Comparison of ENCODE assay signal across 17 cellular contexts in genomic region chr10:106577266-106577665, GRCh38.
DNase-seq lines count a peak whose midpoint lies in the region; ATAC-seq and TF ChIP-seq lines count a peak whose summit lies in the region.
"Had no signal": no experiment of that assay in that cellular context is flagged by ENCODE, and none has a peak within 500 bp of the region (broad histone marks: within the 10 kb centered on the region; RNA-seq: fewer than 3 reads in every experiment).

No MANE protein-coding gene starts in this region.

- ATAC-seq in activated T-cell treated with anti-CD3 and anti-CD28 coated beads, Interleukin-2, amount 50 U/mL, for 72 hours (replicated peaks in 1 of 2) = no peak
- no peak for ATAC-seq in GM19467 (IDR thresholded peaks at IDR 0.05; ENCODE audit: unreplicated experiment)
- ATAC-seq in HG03139 (IDR thresholded peaks at IDR 0.05; ENCODE audit: unreplicated experiment) = no peak

- POLR2A ChIA-PET in RWPE1 (lab: Yijun Ruan, JAX; ENCODE audit: low non-redundant PET) = no interaction called here
- POLR2A ChIA-PET in activated CD4-positive, alpha-beta memory T cell treated with anti-CD3 and anti-CD28 coated beads for 36 hours (lab: Charles Lee) = no interaction called here

- peak overlapping the region; percentile 79 for H3K27ac Mint-ChIP-seq in progenitor cell of endocrine pancreas
- H3K27ac Mint-ChIP-seq in activated CD4-positive, alpha-beta memory T cell treated with anti-CD3 and anti-CD28 coated beads for 36 hours = no peak overlapping the region
- H3K27ac Mint-ChIP-seq in activated T-cell treated with anti-CD3 and anti-CD28 coated beads, Interleukin-2, amount 50 U/mL, for 72 hours = no peak overlapping the region
- H3K27ac Mint-ChIP-seq: activated CD4-positive, alpha-beta T cell treated with anti-CD3 and anti-CD28 coated beads, Interleukin-2, amount 10 ng/mL, durations not matched to agents 24 days and 14 days; memory B cell; T-helper 1 cell treated with Interleukin-12 subunit alpha and Interleukin-12 subunit beta and Interleukin-4 antibody, amounts not matched to agents 30 μg/mL and 1 μg/mL, for 36 hours had no signal

- H3K4me3 ChIP-seq in epithelial cell of esophagus (ENCODE audit: low read length) = no peak overlapping the region
- H3K4me3 ChIP-seq: PC-9, thoracic aorta had no signal

- no peak overlapping the region for H3K4me3 Mint-ChIP-seq in progenitor cell of endocrine pancreas (ENCODE audit: low read depth)
- H3K4me3 Mint-ChIP-seq in activated CD4-positive, alpha-beta memory T cell treated with anti-CD3 and anti-CD28 coated beads for 36 hours = no peak overlapping the region
- no peak overlapping the region for H3K4me3 Mint-ChIP-seq in activated T-cell treated with anti-CD3 and anti-CD28 coated beads, Interleukin-2, amount 50 U/mL, for 72 hours
- H3K4me3 Mint-ChIP-seq: activated CD4-positive, alpha-beta T cell treated with anti-CD3 and anti-CD28 coated beads, Interleukin-2, amount 10 ng/mL, durations not matched to agents 24 days and 14 days; memory B cell; T-helper 1 cell treated with Interleukin-12 subunit alpha and Interleukin-12 subunit beta and Interleukin-4 antibody, amounts not matched to agents 30 μg/mL and 1 μg/mL, for 36 hours had no signal

- H3K27me3 Mint-ChIP-seq in progenitor cell of endocrine pancreas = no peaks in the 10 kb centered on the region
- H3K27me3 Mint-ChIP-seq in activated CD4-positive, alpha-beta memory T cell treated with anti-CD3 and anti-CD28 coated beads for 36 hours = no peaks in the 10 kb centered on the region
- no peaks in the 10 kb centered on the region for H3K27me3 Mint-ChIP-seq in activated T-cell treated with anti-CD3 and anti-CD28 coated beads, Interleukin-2, amount 50 U/mL, for 72 hours (ENCODE audit: low read depth)
- H3K27me3 Mint-ChIP-seq: activated CD4-positive, alpha-beta T cell treated with anti-CD3 and anti-CD28 coated beads, Interleukin-2, amount 10 ng/mL, durations not matched to agents 24 days and 14 days; memory B cell had no signal

- no peak overlapping the region for H3K27ac ChIP-seq in RWPE1
- H3K27ac ChIP-seq: PC-9, thoracic aorta had no signal

- CTCF ChIA-PET in RWPE1 (lab: Yijun Ruan, JAX) = interaction anchor here (0.7 kb wide), 1 partner anchor 215 kb away, joined by 5 read pairs; no protein-coding TSS in a partner anchor
- CTCF ChIA-PET in activated CD4-positive, alpha-beta memory T cell treated with anti-CD3 and anti-CD28 coated beads for 36 hours (lab: Charles Lee) = no interaction called here

- H3K4me1 Mint-ChIP-seq in progenitor cell of endocrine pancreas (ENCODE audit: low read depth) = peaks cover 7% of the 10 kb centered on the region
- no peaks in the 10 kb centered on the region for H3K4me1 Mint-ChIP-seq in activated CD4-positive, alpha-beta memory T cell treated with anti-CD3 and anti-CD28 coated beads for 36 hours (ENCODE audit: low read depth)
- no peaks in the 10 kb centered on the region for H3K4me1 Mint-ChIP-seq in activated T-cell treated with anti-CD3 and anti-CD28 coated beads, Interleukin-2, amount 50 U/mL, for 72 hours (ENCODE audit: low read depth)
- H3K4me1 Mint-ChIP-seq: activated CD4-positive, alpha-beta T cell treated with anti-CD3 and anti-CD28 coated beads, Interleukin-2, amount 10 ng/mL, durations not matched to agents 24 days and 14 days; memory B cell had no signal

- no peaks in the 10 kb centered on the region for H3K9me3 Mint-ChIP-seq in progenitor cell of endocrine pancreas (ENCODE audit: low read depth)
- no peaks in the 10 kb centered on the region for H3K9me3 Mint-ChIP-seq in activated CD4-positive, alpha-beta memory T cell treated with anti-CD3 and anti-CD28 coated beads for 36 hours
- H3K9me3 Mint-ChIP-seq in activated T-cell treated with anti-CD3 and anti-CD28 coated beads, Interleukin-2, amount 50 U/mL, for 72 hours = peaks cover 0 to 2% of the 10 kb centered on the region in 2 donors
- H3K9me3 Mint-ChIP-seq: activated CD4-positive, alpha-beta T cell treated with anti-CD3 and anti-CD28 coated beads, Interleukin-2, amount 10 ng/mL, durations not matched to agents 24 days and 14 days; memory B cell; T-helper 1 cell treated with Interleukin-12 subunit alpha and Interleukin-12 subunit beta and Interleukin-4 antibody, amounts not matched to agents 30 μg/mL and 1 μg/mL, for 36 hours had no signal

- TF ChIP-seq CTCF in RWPE1 (conservative IDR thresholded peaks at IDR 0.05; ENCODE audit: low read depth) = no peak
- TF ChIP-seq CTCF in epithelial cell of esophagus (IDR thresholded peaks at IDR 0.05; ENCODE audit: insufficient read depth, low read depth, low read length, missing control alignments) = no peak
- no peak for TF ChIP-seq CTCF in progenitor cell of endocrine pancreas (IDR thresholded peaks at IDR 0.05; ENCODE audit: unreplicated experiment)

- no peaks in the 10 kb centered on the region for H3K36me3 Mint-ChIP-seq in progenitor cell of endocrine pancreas (ENCODE audit: insufficient read depth)
- H3K36me3 Mint-ChIP-seq in activated CD4-positive, alpha-beta memory T cell treated with anti-CD3 and anti-CD28 coated beads for 36 hours = no peaks in the 10 kb centered on the region
- H3K36me3 Mint-ChIP-seq in activated T-cell treated with anti-CD3 and anti-CD28 coated beads, Interleukin-2, amount 50 U/mL, for 72 hours (ENCODE audit: insufficient read depth in 2 of 2) = no peaks in the 10 kb centered on the region
- H3K36me3 Mint-ChIP-seq: memory B cell had no signal

- peak; percentile 43 for DNase-seq in HT-29 (ENCODE audit: low spot score)
- peak; percentile 92 for DNase-seq in RWPE1 (ENCODE audit: low spot score)
- DNase-seq in epithelial cell of esophagus (ENCODE audit: low read depth) = peak; percentile 95
- DNase-seq in progenitor cell of endocrine pancreas (ENCODE audit: low spot score, unreplicated experiment) = no peak
- no peak for DNase-seq in activated CD4-positive, alpha-beta memory T cell treated with anti-CD3 and anti-CD28 coated beads for 36 hours
- no peak for DNase-seq in activated T-cell treated with anti-CD3 and anti-CD28 coated beads, Interleukin-2, amount 50 U/mL, for 72 hours
- DNase-seq: activated CD4-positive, alpha-beta T cell treated with anti-CD3 and anti-CD28 coated beads, Interleukin-2, amount 10 ng/mL, durations not matched to agents 24 days and 14 days; activated T-cell treated with anti-CD3 and anti-CD28 coated beads, Interleukin-2, amount 50 U/mL, for 48 hours; aorta; KG1; NCI-H2107; PC-9 had no signal

- intact Hi-C loops in activated CD4-positive, alpha-beta memory T cell treated with anti-CD3 and anti-CD28 coated beads for 36 hours (cut with micrococcal nuclease) = no loop called here

Comparison
In these comparisons a context has a peak if more than half of its experiments do, and no peak if none do; other contexts are left out.
1. DNase-seq: peak in HT-29 (single experiment), RWPE1 (single experiment) and epithelial cell of esophagus (single experiment); none in progenitor cell of endocrine pancreas (single experiment), activated CD4-positive, alpha-beta memory T cell treated with anti-CD3 and anti-CD28 coated beads for 36 hours (single experiment) and activated T-cell treated with anti-CD3 and anti-CD28 coated beads, Interleukin-2, amount 50 U/mL, for 72 hours (0 of 2).